Comparison of ENCODE assay signal across 2 cellular contexts in genomic region chr1:231203259-231204057, GRCh38.
TF ChIP-seq lines count a peak whose summit lies in the region.

No MANE protein-coding gene starts in this region.

TF ChIP-seq in K562, 482 proteins besides CTCF, POLR2A, EP300 and RAD21 (continued from another document):
- TF ChIP-seq NR4A1 (CRISPR knock-in tag; IDR thresholded peaks at IDR 0.05) (peak; percentile 68; the same call in 1 of the 2 replicates), NR4A1 (tag; IDR thresholded peaks at IDR 0.05) (no peak), ZKSCAN3 (CRISPR knock-in tag; IDR thresholded peaks at IDR 0.05) (no peak), POLR2G (IDR thresholded peaks at IDR 0.05; ENCODE audit: low read depth, low read length) (0 out of 2 replicates have a peak, but pooled peaks have one; percentile 28)

TF ChIP-seq in GM12891, 5 proteins besides CTCF, POLR2A, EP300 and RAD21 (continued from another document):
- no peak for TF ChIP-seq POLR2AphosphoS5 (IDR thresholded peaks at IDR 0.05; ENCODE audit: low read depth, low read length)
